21 cellular contexts compared by ENCODE assay signal in genomic region chr4:155591201-155591600, GRCh38.
"Had no signal": no experiment of that assay in that cellular context is flagged by ENCODE, and none has a peak within 500 bp of the region (broad histone marks: within the 10 kb centered on the region; RNA-seq: fewer than 3 reads in every experiment).

No MANE protein-coding gene starts in this region.

- H3K9me3 ChIP-seq: esophagus muscularis mucosa, gastroesophageal sphincter, neutrophil, stomach, upper lobe of left lung, uterus had no signal

- ATAC-seq: effector memory CD8-positive, alpha-beta T cell; left lobe of liver had no signal

- H3K36me3 ChIP-seq: esophagus muscularis mucosa, gastroesophageal sphincter, neutrophil, stomach, upper lobe of left lung, uterus had no signal

- H3K4me3 ChIP-seq: esophagus muscularis mucosa, gastroesophageal sphincter, lung, stomach, upper lobe of left lung, uterus had no signal

- FAIRE-seq: colon, small intestine had no signal

- H3K27ac ChIP-seq: epithelial cell of prostate, neutrophil had no signal

- H3K4me1 ChIP-seq: esophagus muscularis mucosa, stomach, upper lobe of left lung, uterus had no signal

- H3K27me3 ChIP-seq: esophagus muscularis mucosa, gastroesophageal sphincter, neutrophil, stomach, upper lobe of left lung, uterus had no signal

- DNase-seq: cerebellar nuclear complex; effector memory CD8-positive, alpha-beta T cell; foreskin fibroblast; hippocampal formation; kidney glomerular epithelial cell; mesendoderm; naive B cell; small intestine; stimulated activated CD4-positive, alpha-beta T cell treated with anti-CD3 and anti-CD28 coated beads, Interleukin-12 subunit alpha, Interleukin-12 subunit beta, amount 100 ng/mL, for 4 hours; stimulated activated naive CD4-positive, alpha-beta T cell; stomach; substantia nigra; upper lobe of left lung; uterus had no signal
